10 cellular contexts compared by ENCODE assay signal in genomic region chr2:220499281-220499680, GRCh38.
DNase-seq lines count a peak whose midpoint lies in the region; ATAC-seq, FAIRE-seq and TF ChIP-seq lines count a peak whose summit lies in the region.
"Had no signal": no experiment of that assay in that cellular context is flagged by ENCODE, and none has a peak within 500 bp of the region (broad histone marks: within the 10 kb centered on the region; RNA-seq: fewer than 3 reads in every experiment).

No MANE protein-coding gene starts in this region.

- H3K27ac Mint-ChIP-seq in astrocyte (ENCODE audit: unreplicated experiment), result peak overlapping the region; percentile 75
- H3K27ac Mint-ChIP-seq: activated naive CD8-positive, alpha-beta T cell; IgD-negative memory B cell had no signal

- no peaks in the 10 kb centered on the region for H3K27me3 Mint-ChIP-seq in astrocyte (ENCODE audit: low read depth, unreplicated experiment)
- H3K27me3 Mint-ChIP-seq: activated naive CD8-positive, alpha-beta T cell; IgD-negative memory B cell had no signal

- H3K36me3 ChIP-seq in astrocyte (ENCODE audit: insufficient read depth, low read length) (no peaks in the 10 kb centered on the region), kidney epithelial cell (ENCODE audit: control insufficient read depth, insufficient read depth, low read length) (no peaks in the 10 kb centered on the region)

- no peak for TF ChIP-seq CTCF in astrocyte (IDR thresholded peaks at IDR 0.05; ENCODE audit: insufficient read depth, low read depth, low read length)
- no peak for TF ChIP-seq CTCF in kidney epithelial cell (IDR thresholded peaks at IDR 0.05; ENCODE audit: insufficient read depth, low read length, poor library complexity, severe bottlenecking)

- ATAC-seq in HG02623 (IDR thresholded peaks at IDR 0.05; ENCODE audit: unreplicated experiment), result no peak
- no peak for ATAC-seq in HG02759 (IDR thresholded peaks at IDR 0.05; ENCODE audit: unreplicated experiment)

- no peaks in the 10 kb centered on the region for H3K79me2 ChIP-seq in astrocyte (ENCODE audit: insufficient read depth, low read length)

- H3K27ac ChIP-seq in astrocyte (ENCODE audit: low read depth, low read length), result no peak overlapping the region

- H3K4me3 Mint-ChIP-seq in astrocyte (ENCODE audit: unreplicated experiment), result no peak overlapping the region
- H3K4me3 Mint-ChIP-seq: activated naive CD8-positive, alpha-beta T cell; IgD-negative memory B cell had no signal

- H3K27me3 ChIP-seq in astrocyte (ENCODE audit: insufficient read depth, low read length) (no peaks in the 10 kb centered on the region), kidney epithelial cell (ENCODE audit: control insufficient read depth, insufficient read depth, low read length) (no peaks in the 10 kb centered on the region)

- H3K4me1 Mint-ChIP-seq in astrocyte (ENCODE audit: low read depth, unreplicated experiment), result peaks cover 10% of the 10 kb centered on the region
- H3K4me1 Mint-ChIP-seq: IgD-negative memory B cell had no signal

- H3K4me1 ChIP-seq in astrocyte (ENCODE audit: insufficient read depth, low read length), result peaks cover 4% of the 10 kb centered on the region

- H3K4me3 ChIP-seq in astrocyte (ENCODE audit: insufficient read depth, low read depth, low read length) (no peak overlapping the region), kidney epithelial cell (ENCODE audit: low read depth, low read length) (no peak overlapping the region)

- peak overlapping the region; percentile 39 for H2AFZ ChIP-seq in astrocyte (ENCODE audit: low read depth, low read length)

- H3K9ac ChIP-seq in astrocyte (ENCODE audit: low read length), result no peak overlapping the region

- H3K9me3 Mint-ChIP-seq in astrocyte (ENCODE audit: unreplicated experiment), result no peaks in the 10 kb centered on the region
- H3K9me3 Mint-ChIP-seq: IgD-negative memory B cell had no signal

- H3K9me3 ChIP-seq in astrocyte (ENCODE audit: insufficient read depth, low read depth, low read length), result no peaks in the 10 kb centered on the region

- no peaks in the 10 kb centered on the region for H3K36me3 Mint-ChIP-seq in astrocyte (ENCODE audit: low read depth, unreplicated experiment)
- H3K36me3 Mint-ChIP-seq: activated naive CD8-positive, alpha-beta T cell; IgD-negative memory B cell had no signal

- DNase-seq in AG08396 (ENCODE audit: low spot score) (peak; percentile 69), HPDE6-E6E7 (ENCODE audit: extremely low spot score) (peak; percentile 52), astrocyte (ENCODE audit: low read depth) (peak; percentile 73), kidney epithelial cell (ENCODE audit: low read depth) (peak; percentile 16), SIG-M5 treated with dmso at 0.1 percent for 504 hours (lab: John Stamatoyannopoulos, UW; ENCODE audit: unreplicated experiment) (no peak), NCI-H128 (lab: John Stamatoyannopoulos, UW; ENCODE audit: unreplicated experiment) (no peak)

- FAIRE-seq in astrocyte (lab: Jason Lieb, UNC), result peak; percentile 79

- H3K4me2 ChIP-seq in astrocyte (ENCODE audit: low read length), result no peak overlapping the region

- H4K20me1 ChIP-seq in astrocyte (ENCODE audit: insufficient read depth, low read length), result no peaks in the 10 kb centered on the region

Comparison
In these comparisons a context has a peak if more than half of its experiments do, and no peak if none do; other contexts are left out.
1. DNase-seq: peak in AG08396 (single experiment), HPDE6-E6E7 (single experiment), astrocyte (single experiment) and kidney epithelial cell (single experiment); none in SIG-M5 treated with dmso at 0.1 percent for 504 hours (single experiment) and NCI-H128 (single experiment).